1 cellular context compared by ENCODE assay signal in genomic region chr10:43574035-43574892, GRCh38.
TF ChIP-seq lines count a peak whose summit lies in the region.

TSS of gene ZNF239 (minus strand) at chr10:43574616. CDS start at chr10:43558079, 16,537 bp downstream.

TF ChIP-seq in WTC11, 78 proteins besides CTCF, POLR2A, EP300 and RAD21 (continued from another document and continues in another):
- TF ChIP-seq ATF3 (CRISPR knock-in tag; conservative IDR thresholded peaks at IDR 0.05) (no peak), E2F5 (CRISPR knock-in tag; IDR thresholded peaks at IDR 0.05) (peak; percentile 95), FOXP1 (CRISPR knock-in tag; IDR thresholded peaks at IDR 0.05; ENCODE audit: borderline replicate concordance) (peak; percentile 99), FOXJ3 (CRISPR knock-in tag; IDR thresholded peaks at IDR 0.05; ENCODE audit: borderline replicate concordance) (no peak), NR1H2 (CRISPR knock-in tag; IDR thresholded peaks at IDR 0.05) (no peak), ZNF416 (CRISPR knock-in tag; IDR thresholded peaks at IDR 0.05) (no peak), STAT6 (CRISPR knock-in tag; conservative IDR thresholded peaks at IDR 0.05; ENCODE audit: low read depth) (no peak), ZNF532 (CRISPR knock-in tag; IDR thresholded peaks at IDR 0.05; ENCODE audit: borderline replicate concordance) (no peak), TCF7 (CRISPR knock-in tag; IDR thresholded peaks at IDR 0.05; ENCODE audit: low read depth) (peak; percentile 94), ZBTB43 (CRISPR knock-in tag; IDR thresholded peaks at IDR 0.05) (peak; percentile 97), ZNF425 (CRISPR knock-in tag; conservative IDR thresholded peaks at IDR 0.05) (no peak), ATF6 (CRISPR knock-in tag; IDR thresholded peaks at IDR 0.05) (no peak), SMAD3 (CRISPR knock-in tag; IDR thresholded peaks at IDR 0.05; ENCODE audit: borderline replicate concordance) (peak; percentile 92; the same call in 1 of the 2 replicates), ZMAT4 (CRISPR knock-in tag; IDR thresholded peaks at IDR 0.05) (no peak), NR3C1 (CRISPR knock-in tag; conservative IDR thresholded peaks at IDR 0.05; ENCODE audit: low read depth) (no peak; the same call in 1 of the 2 replicates), TEAD1 (CRISPR knock-in tag; IDR thresholded peaks at IDR 0.05) (peak; percentile 93; the same call in 1 of the 2 replicates), TEAD4 (CRISPR knock-in tag; IDR thresholded peaks at IDR 0.05) (peak; percentile 91), AFF4 (CRISPR knock-in tag; IDR thresholded peaks at IDR 0.05; ENCODE audit: borderline replicate concordance) (no peak), PRDM15 (CRISPR knock-in tag; IDR thresholded peaks at IDR 0.05) (peak; percentile 70), ATF2 (CRISPR knock-in tag; IDR thresholded peaks at IDR 0.05; ENCODE audit: borderline replicate concordance, low read depth) (peak; percentile 76), FOXP4 (CRISPR knock-in tag; IDR thresholded peaks at IDR 0.05) (peak; percentile 99)
